26 cellular contexts compared by ENCODE assay signal in genomic region chr1:219444469-219444868, GRCh38.
"Had no signal": no experiment of that assay in that cellular context is flagged by ENCODE, and none has a peak within 500 bp of the region (broad histone marks: within the 10 kb centered on the region; RNA-seq: fewer than 3 reads in every experiment).

No MANE protein-coding gene starts in this region.

- H3K9me3 ChIP-seq: breast epithelium, colonic mucosa, esophagus squamous epithelium had no signal

- H3K4me1 ChIP-seq: breast epithelium, colonic mucosa, esophagus squamous epithelium had no signal

- ATAC-seq: activated CD8-positive, alpha-beta T cell treated with anti-CD3 and anti-CD28 coated beads for 36 hours; activated T-cell treated with anti-CD3 and anti-CD28 coated beads, Interleukin-2, amount 50 U/mL, for 4 hours; T-cell; WTC11 had no signal

- H3K4me3 ChIP-seq: breast epithelium, cardiac muscle cell, colonic mucosa, esophagus squamous epithelium had no signal

- DNase-seq: activated CD4-positive, alpha-beta T cell treated with anti-CD3 and anti-CD28 coated beads for 1 hour; activated CD4-positive, alpha-beta T cell treated with anti-CD3 and anti-CD28 coated beads for 4 hours; activated CD4-positive, alpha-beta T cell treated with anti-CD3 and anti-CD28 coated beads, Interleukin-2, amount 10 ng/mL, durations not matched to agents 7 days and 5 days; activated CD4-positive, alpha-beta T cell treated with anti-CD3 and anti-CD28 coated beads, Interleukin-2, amount 50 U/mL, for 48 hours; activated CD8-positive, alpha-beta memory T cell treated with anti-CD3 and anti-CD28 coated beads for 24 hours; activated CD8-positive, alpha-beta T cell treated with anti-CD3 and anti-CD28 coated beads for 36 hours; activated effector memory CD4-positive, alpha-beta T cell treated with Interleukin-2 at 50 U/mL for 16 hours; activated gamma-delta T cell treated with Interleukin-2 at 50 U/mL for 16 hours; activated naive CD4-positive, alpha-beta T cell treated with anti-CD3 and anti-CD28 coated beads, Interleukin-2, amount 50 U/mL, for 16 hours; activated naive CD4-positive, alpha-beta T cell treated with Interleukin-2 at 50 U/mL for 16 hours; activated T-cell treated with anti-CD3 and anti-CD28 coated beads, Interleukin-2, amount 50 U/mL, for 4 hours; amygdala; aorta; central memory CD4-positive, alpha-beta T cell; cerebellar nuclear complex; colonic mucosa; effector CD8-positive, alpha-beta T cell; esophagus squamous epithelium; head of caudate nucleus; T-cell; T-helper 9 cell had no signal

- H3K27ac ChIP-seq: breast epithelium, cardiac muscle cell, colonic mucosa, epithelial cell of prostate, esophagus squamous epithelium, VCaP had no signal

- H3K27me3 ChIP-seq: breast epithelium, cardiac muscle cell, colonic mucosa, esophagus squamous epithelium had no signal

- H3K36me3 ChIP-seq: breast epithelium, cardiac muscle cell, colonic mucosa, esophagus squamous epithelium had no signal
